ENCODE assay signal across 19 cellular contexts in the genomic region with DNA sequence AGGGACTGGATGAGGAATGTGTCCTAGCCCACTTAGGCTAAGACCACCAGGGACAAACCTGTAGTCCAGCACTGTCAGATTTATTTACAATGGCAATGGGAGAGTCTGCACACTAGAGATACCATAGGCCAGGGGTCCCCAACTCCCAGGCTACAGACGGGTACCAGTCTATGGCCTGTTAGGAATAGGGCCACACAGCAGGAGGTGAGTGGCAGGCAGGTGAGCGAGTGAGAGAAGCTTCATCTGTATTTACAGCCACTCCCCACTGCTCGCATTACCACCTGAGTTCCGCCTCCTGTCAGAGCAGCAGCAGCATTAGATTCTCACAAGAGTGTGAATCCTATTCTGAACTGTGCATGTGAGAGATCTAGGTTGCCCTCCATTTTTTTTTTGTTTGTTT. TPM values are rescaled to one million over a fixed set of nuclear protein-coding genes. Genes with fewer than 3 reads are reported as not detected.
DNase-seq lines count a peak whose midpoint lies in the region; ATAC-seq and TF ChIP-seq lines count a peak whose summit lies in the region.
"Had no signal": no experiment of that assay in that cellular context is flagged by ENCODE, and none has a peak within 500 bp of the region (broad histone marks: within the 10 kb centered on the region; RNA-seq: fewer than 3 reads in every experiment).

No MANE protein-coding gene starts in this region.

- CTCF ChIA-PET in activated naive CD4-positive, alpha-beta T cell treated with anti-CD3 and anti-CD28 coated beads, Interleukin-2, amount 10 ng/mL, durations not matched to agents 7 days and 5 days (lab: Charles Lee), result no interaction called here

- H3K27ac Mint-ChIP-seq in activated naive CD4-positive, alpha-beta T cell treated with anti-CD3 and anti-CD28 coated beads, Interleukin-2, amount 10 ng/mL, durations not matched to agents 7 days and 5 days, result no peak overlapping the region
- H3K27ac Mint-ChIP-seq in activated naive CD4-positive, alpha-beta T cell treated with anti-CD3 and anti-CD28 coated beads, Interleukin-2, amount 50 U/mL, for 72 hours, result no peak overlapping the region
- peak overlapping the region; percentile 26 for H3K27ac Mint-ChIP-seq in endodermal cell

- no peaks in the 10 kb centered on the region for H3K27me3 Mint-ChIP-seq in activated naive CD4-positive, alpha-beta T cell treated with anti-CD3 and anti-CD28 coated beads, Interleukin-2, amount 10 ng/mL, durations not matched to agents 7 days and 5 days
- H3K27me3 Mint-ChIP-seq in endodermal cell (ENCODE audit: insufficient read depth), result peaks cover 2% of the 10 kb centered on the region

- peaks cover 36% of the 10 kb centered on the region for H3K4me1 Mint-ChIP-seq in activated naive CD4-positive, alpha-beta T cell treated with anti-CD3 and anti-CD28 coated beads, Interleukin-2, amount 10 ng/mL, durations not matched to agents 7 days and 5 days
- H3K4me1 Mint-ChIP-seq in endodermal cell, result peaks cover 23% of the 10 kb centered on the region

- peaks cover 3% of the 10 kb centered on the region for H3K4me1 ChIP-seq in endodermal cell (ENCODE audit: control insufficient read depth, insufficient read depth, low read length)
- H3K4me1 ChIP-seq in stomach smooth muscle (ENCODE audit: control insufficient read depth, insufficient read depth, low read length), result peaks cover 21% of the 10 kb centered on the region
- peaks cover 0 to 9% of the 10 kb centered on the region in 2 donors for H3K4me1 ChIP-seq in adrenal gland (replicated peaks in 1 of 2)

- TF ChIP-seq POLR2A in adrenal gland (IDR thresholded peaks at IDR 0.05), result no peak

- H3K4me3 Mint-ChIP-seq in activated naive CD4-positive, alpha-beta T cell treated with anti-CD3 and anti-CD28 coated beads, Interleukin-2, amount 10 ng/mL, durations not matched to agents 7 days and 5 days, result peak overlapping the region; percentile 33
- H3K4me3 Mint-ChIP-seq in endodermal cell, result no peak overlapping the region

- WGBS in endodermal cell (ENCODE audit: insufficient coverage in 1 of 2, insufficient read length in 1 of 2), 2 experiments, result 73 to 75% methylated on average over 4 of the region's 4 CpGs
- WGBS in adrenal gland, 4 donors, result 85 to 100% (median 96%) methylated on average over 3 to 4 of the region's 4 CpGs

- no peak overlapping the region for H3K4me3 ChIP-seq in endodermal cell (ENCODE audit: low read length)
- H3K4me3 ChIP-seq in stomach smooth muscle (ENCODE audit: low read length in 2 of 2), result no peak overlapping the region
- no peak overlapping the region for H3K4me3 ChIP-seq in adrenal gland
- H3K4me3 ChIP-seq: GM23248, heart left ventricle, pancreas, upper lobe of left lung had no signal

- no peak for DNase-seq in activated naive CD4-positive, alpha-beta T cell treated with anti-CD3 and anti-CD28 coated beads, Interleukin-2, amount 10 ng/mL, durations not matched to agents 7 days and 5 days
- DNase-seq in activated naive CD4-positive, alpha-beta T cell treated with anti-CD3 and anti-CD28 coated beads, Interleukin-2, amount 50 U/mL, for 72 hours (ENCODE audit: low spot score in 2 of 2), result no peak
- DNase-seq in NCI-H146 (lab: John Stamatoyannopoulos, UW) (peak; percentile 22), endodermal cell (peak; percentile 80), adrenal gland (no peak)
- DNase-seq in activated CD8-positive, alpha-beta memory T cell treated with anti-CD3 and anti-CD28 coated beads for 24 hours, result no peak
- DNase-seq: activated CD4-positive, CD25-positive, alpha-beta regulatory T cell treated with anti-CD3 and anti-CD28 coated beads, Interleukin-2, amount 50 U/mL, for 72 hours; activated T-cell treated with anti-CD3 and anti-CD28 coated beads for 4 hours; DMS153; GM23248; heart left ventricle; kidney; midbrain; pancreas; stimulated activated naive CD4-positive, alpha-beta T cell; upper lobe of left lung had no signal

- H3K9me3 Mint-ChIP-seq in activated naive CD4-positive, alpha-beta T cell treated with anti-CD3 and anti-CD28 coated beads, Interleukin-2, amount 10 ng/mL, durations not matched to agents 7 days and 5 days, result no peaks in the 10 kb centered on the region
- H3K9me3 Mint-ChIP-seq in activated naive CD4-positive, alpha-beta T cell treated with anti-CD3 and anti-CD28 coated beads, Interleukin-2, amount 50 U/mL, for 72 hours, result no peaks in the 10 kb centered on the region
- H3K9me3 Mint-ChIP-seq in endodermal cell, result no peaks in the 10 kb centered on the region

- ATAC-seq in activated naive CD4-positive, alpha-beta T cell treated with anti-CD3 and anti-CD28 coated beads, Interleukin-2, amount 50 U/mL, for 72 hours, result no peak
- no peak for ATAC-seq in GM21529 (IDR thresholded peaks at IDR 0.05; ENCODE audit: unreplicated experiment)
- ATAC-seq: heart left ventricle, pancreas had no signal

- intact Hi-C loops in adrenal gland (cut with DNase I), result loop anchor here in 1 of 2 donors (5.0 kb wide), 1 partner anchor 39 kb away; a partner anchor contains a TSS

- H3K9me3 ChIP-seq in endodermal cell (ENCODE audit: control insufficient read depth, low read length) (no peaks in the 10 kb centered on the region), stomach smooth muscle (ENCODE audit: control insufficient read depth in 2 of 2, low read length in 2 of 2) (no peaks in the 10 kb centered on the region), adrenal gland (replicated peaks in 1 of 3) (no peaks in the 10 kb centered on the region)
- H3K9me3 ChIP-seq: heart left ventricle, pancreas, upper lobe of left lung had no signal

- peak; percentile 3 for TF ChIP-seq CTCF in endodermal cell (conservative IDR thresholded peaks at IDR 0.05)
- no peak for TF ChIP-seq CTCF in adrenal gland (IDR thresholded peaks at IDR 0.05)

- H3K27me3 ChIP-seq in endodermal cell (ENCODE audit: control insufficient read depth, insufficient read depth, low read length, poor library complexity, severe bottlenecking), result no peaks in the 10 kb centered on the region
- no peaks in the 10 kb centered on the region for H3K27me3 ChIP-seq in stomach smooth muscle (ENCODE audit: control insufficient read depth in 1 of 2, insufficient read depth in 2 of 2, low read length in 2 of 2)
- no peaks in the 10 kb centered on the region for H3K27me3 ChIP-seq in adrenal gland
- H3K27me3 ChIP-seq: heart left ventricle, pancreas, upper lobe of left lung had no signal

- H3K36me3 ChIP-seq in endodermal cell (ENCODE audit: control insufficient read depth, insufficient read depth, low read length) (no peaks in the 10 kb centered on the region), stomach smooth muscle (ENCODE audit: control insufficient read depth in 2 of 2, insufficient read depth in 2 of 2, low read length in 2 of 2) (no peaks in the 10 kb centered on the region), adrenal gland (replicated peaks in 1 of 2) (no peaks in the 10 kb centered on the region)
- H3K36me3 ChIP-seq: heart left ventricle, pancreas, upper lobe of left lung had no signal

- H3K36me3 Mint-ChIP-seq in activated naive CD4-positive, alpha-beta T cell treated with anti-CD3 and anti-CD28 coated beads, Interleukin-2, amount 10 ng/mL, durations not matched to agents 7 days and 5 days, result peaks cover 4% of the 10 kb centered on the region
- peaks cover 0 to 8% of the 10 kb centered on the region in 2 donors for H3K36me3 Mint-ChIP-seq in activated naive CD4-positive, alpha-beta T cell treated with anti-CD3 and anti-CD28 coated beads, Interleukin-2, amount 50 U/mL, for 72 hours
- peaks cover 2% of the 10 kb centered on the region for H3K36me3 Mint-ChIP-seq in endodermal cell (ENCODE audit: low read depth)

- no peak overlapping the region for H3K9ac ChIP-seq in endodermal cell (ENCODE audit: extremely low read depth, low read length, poor library complexity, severe bottlenecking)
- no peak overlapping the region for H3K9ac ChIP-seq in stomach smooth muscle (ENCODE audit: low read length in 2 of 2)
- H3K9ac ChIP-seq: GM23248 had no signal

- H3K27ac ChIP-seq in endodermal cell (ENCODE audit: low read depth, low read length) (no peak overlapping the region), stomach smooth muscle (ENCODE audit: low read length) (peak overlapping the region; percentile 31), adrenal gland (no peak overlapping the region)
- H3K27ac ChIP-seq: epithelial cell of prostate, GM23248, pancreas, upper lobe of left lung had no signal

RNA-seq across cellular contexts. Expression of a gene that starts 2.4 kb away (rescaled TPM):
- total RNA-seq in activated naive CD4-positive, alpha-beta T cell treated with anti-CD3 and anti-CD28 coated beads, Interleukin-2, amount 50 U/mL, for 72 hours, result 1 to 10 TPM; 3.5 to 4.1 TPM
- total RNA-seq in endodermal cell (1 to 10 TPM; 6.7 to 8.9 TPM), adrenal gland (10 to 100 TPM in 3 of 8 donors, 1 to 10 TPM in 5; 3.2 to 15.9 (median 7.9) TPM)
- polyA plus RNA-seq in endodermal cell (2013, experiment 1 of 2), result 10.2 TPM
- 10.3 TPM for polyA plus RNA-seq in endodermal cell (2013, experiment 2 of 2)
- polyA plus RNA-seq in adrenal gland, result 1 to 10 TPM; 3.2 to 6.0 (median 3.4) TPM

RNA-seq across cellular contexts. Expression of a gene that starts 3.1 kb away (rescaled TPM):
- 10 to 100 TPM; 17.5 to 84.0 TPM for total RNA-seq in activated naive CD4-positive, alpha-beta T cell treated with anti-CD3 and anti-CD28 coated beads, Interleukin-2, amount 50 U/mL, for 72 hours
- 10 to 100 TPM; 23.5 to 34.4 TPM for total RNA-seq in endodermal cell
- 20.2 TPM for polyA plus RNA-seq in endodermal cell (2013, experiment 1 of 2)
- polyA plus RNA-seq in endodermal cell (2013, experiment 2 of 2), result 19.0 TPM
- total RNA-seq in adrenal gland, result 1 to 10 TPM in 1 of 8 donors, under 1 TPM in 6, not detected in 1; 0.12 to 1.1 (median 0.69) TPM
- 1 to 10 TPM in 1 of 3 donors, under 1 TPM in 2; 0.33 to 1.0 (median 0.77) TPM for polyA plus RNA-seq in adrenal gland

RNA-seq across cellular contexts. Expression of a gene that starts 19.0 kb away (rescaled TPM):
- under 1 TPM; 0.66 to 0.96 TPM for total RNA-seq in activated naive CD4-positive, alpha-beta T cell treated with anti-CD3 and anti-CD28 coated beads, Interleukin-2, amount 50 U/mL, for 72 hours
- 10 to 100 TPM; 12.6 to 19.7 TPM for total RNA-seq in endodermal cell
- 66.8 TPM for polyA plus RNA-seq in endodermal cell (2013, experiment 1 of 2)
- polyA plus RNA-seq in endodermal cell (2013, experiment 2 of 2), result 54.8 TPM
- total RNA-seq in adrenal gland, result 10 to 100 TPM in 2 of 8 donors, 1 to 10 TPM in 6; 1.3 to 12.5 (median 6.9) TPM
- polyA plus RNA-seq in adrenal gland, result 10 to 100 TPM in 2 of 3 donors, 1 to 10 TPM in 1; 8.3 to 20.1 (median 12.6) TPM

RNA-seq across cellular contexts. Expression of a gene that starts 37.6 kb away (rescaled TPM):
- 10 to 100 TPM; 50.4 to 74.0 TPM for total RNA-seq in activated naive CD4-positive, alpha-beta T cell treated with anti-CD3 and anti-CD28 coated beads, Interleukin-2, amount 50 U/mL, for 72 hours
- total RNA-seq in endodermal cell (10 to 100 TPM; 36.3 to 38.7 TPM), adrenal gland (10 to 100 TPM; 16.8 to 30.6 (median 23.8) TPM)
- polyA plus RNA-seq in endodermal cell (2013, experiment 1 of 2), result 21.2 TPM
- polyA plus RNA-seq in endodermal cell (2013, experiment 2 of 2), result 20.8 TPM
- polyA plus RNA-seq in adrenal gland, result 10 to 100 TPM; 18.5 to 39.8 (median 39.2) TPM

RNA-seq across cellular contexts. Expression of a gene that starts 43.0 kb away (rescaled TPM):
- total RNA-seq in activated naive CD4-positive, alpha-beta T cell treated with anti-CD3 and anti-CD28 coated beads, Interleukin-2, amount 50 U/mL, for 72 hours, result 1 to 10 TPM; 1.8 to 2.6 TPM
- total RNA-seq in endodermal cell (10 to 100 TPM; 17.1 to 19.3 TPM), adrenal gland (under 1 TPM in 5 of 8 donors, not detected in 3; 0.14 to 0.53 (median 0.46) TPM)
- 3.4 TPM for polyA plus RNA-seq in endodermal cell (2013, experiment 1 of 2)
- polyA plus RNA-seq in endodermal cell (2013, experiment 2 of 2), result 3.6 TPM
- polyA plus RNA-seq in adrenal gland, result 1 to 10 TPM in 1 of 3 donors, under 1 TPM in 2; 0.18 to 3.0 (median 0.67) TPM
- total RNA-seq: GM23248 had no signal

Comparison
In these comparisons a context has a peak if more than half of its experiments do, and no peak if none do; other contexts are left out.
1. DNase-seq: peak in NCI-H146 (single experiment) and endodermal cell (single experiment); none in activated naive CD4-positive, alpha-beta T cell treated with anti-CD3 and anti-CD28 coated beads, Interleukin-2, amount 10 ng/mL, durations not matched to agents 7 days and 5 days (single experiment), activated naive CD4-positive, alpha-beta T cell treated with anti-CD3 and anti-CD28 coated beads, Interleukin-2, amount 50 U/mL, for 72 hours (0 of 2), adrenal gland (0 of 7) and activated CD8-positive, alpha-beta memory T cell treated with anti-CD3 and anti-CD28 coated beads for 24 hours (single experiment).
2. RNA of a gene that starts 3.1 kb away (total RNA-seq): 17.5 to 84.0 TPM in activated naive CD4-positive, alpha-beta T cell treated with anti-CD3 and anti-CD28 coated beads, Interleukin-2, amount 50 U/mL, for 72 hours and 23.5 to 34.4 TPM in endodermal cell; 0.12 to 1.1 TPM in adrenal gland; every median in the first group is over 4 times any median in the second.